Comparison of ENCODE assay signal across 24 cellular contexts in genomic region chr11:131353761-131354160, GRCh38. TPM values are rescaled to one million over a fixed set of nuclear protein-coding genes. Genes with fewer than 3 reads are reported as not detected.
DNase-seq lines count a peak whose midpoint lies in the region; ATAC-seq and TF ChIP-seq lines count a peak whose summit lies in the region.
"Had no signal": no experiment of that assay in that cellular context is flagged by ENCODE, and none has a peak within 500 bp of the region (broad histone marks: within the 10 kb centered on the region; RNA-seq: fewer than 3 reads in every experiment).

No MANE protein-coding gene starts in this region.

- H3K9me3 ChIP-seq in skeletal muscle satellite cell (replicated peaks; ENCODE audit: low read length): no peaks in the 10 kb centered on the region

- no peaks in the 10 kb centered on the region for H3K36me3 ChIP-seq in skeletal muscle satellite cell (ENCODE audit: insufficient read depth, low read length)

- no peak for ATAC-seq in HG03095 (IDR thresholded peaks at IDR 0.05; ENCODE audit: unreplicated experiment)
- no peak for ATAC-seq in left lobe of liver
- ATAC-seq: Panc1, SK-N-SH treated with all-trans-retinoic acid at 6 μM for 48 hours had no signal

- peaks cover 2% of the 10 kb centered on the region for H3K4me1 ChIP-seq in skeletal muscle satellite cell (ENCODE audit: control insufficient read depth, insufficient read depth, low read length)

- no peak for TF ChIP-seq CTCF in fibroblast of mammary gland (conservative IDR thresholded peaks at IDR 0.05; ENCODE audit: control insufficient read depth, insufficient read depth, low read depth, low read length)

- peak overlapping the region; percentile 28 for H3K9ac ChIP-seq in skeletal muscle satellite cell (ENCODE audit: low read depth, low read length)

- H3K27me3 ChIP-seq in skeletal muscle satellite cell (ENCODE audit: control insufficient read depth, insufficient read depth, low read length): no peaks in the 10 kb centered on the region

- no peak overlapping the region for H3K4me2 ChIP-seq in skeletal muscle satellite cell (ENCODE audit: low read length)

- DNase-seq in ELF-1 (ENCODE audit: low read depth, low spot score) (peak; percentile 9), LHCN-M2 (ENCODE audit: low read depth) (peak; percentile 27), fibroblast of mammary gland (ENCODE audit: low read depth) (peak; percentile 21), left lobe of liver (ENCODE audit: low spot score) (no peak), LoVo (ENCODE audit: low spot score) (no peak)
- DNase-seq: 8988T; AML-193; Calu3; CD8-positive, alpha-beta memory T cell; GF-D8; HFFc6; KBM-7; NCI-H1092 treated with DMSO at 0.1 percent for 48 hours; NCI-H146; NCI-H2029 treated with DMSO at 0.1 percent for 48 hours; NCI-H226; NCI-H510A treated with DMSO at 0.1 percent for 48 hours; NCI-H774; NK-92 treated with Interleukin-12 subunit alpha and Interleukin-12 subunit beta, amount 100 ng/mL, for 24 hours; SIG-M5 had no signal

- H3K4me3 ChIP-seq in fibroblast of mammary gland (ENCODE audit: control insufficient read depth, low read depth, low read length): no peak overlapping the region
- H3K4me3 ChIP-seq in skeletal muscle satellite cell (ENCODE audit: low read length): no peak overlapping the region

RNA-seq across cellular contexts. Expression of gene NTM, which starts 16.7 kb away (rescaled TPM):
- 45.6 and 50.4 TPM in 2 replicates for total RNA-seq in LHCN-M2 (2014; rRNA removed)
- 111 TPM for polyA plus RNA-seq in LHCN-M2 (2012)
- 3.0 and 17.5 TPM in 2 replicates for total RNA-seq in skeletal muscle satellite cell (2012; rRNA removed)
- not detected for total RNA-seq in left lobe of liver
- total RNA-seq: Calu3; CD8-positive, alpha-beta memory T cell had no signal
- polyA plus RNA-seq: CD8-positive, alpha-beta memory T cell had no signal

Comparison
In these comparisons a context has a peak if more than half of its experiments do, and no peak if none do; other contexts are left out.
1. DNase-seq: peak in ELF-1 (single experiment), LHCN-M2 (single experiment) and fibroblast of mammary gland (single experiment); none in left lobe of liver (single experiment) and LoVo (single experiment).
2. RNA of gene NTM, which starts 16.7 kb away (total RNA-seq): 45.6 to 50.4 TPM in LHCN-M2; not detected in left lobe of liver (single experiment); every median in the first group is over 10 times any median in the second.